ENCODE assay signal across 19 cellular contexts in genomic region chr10:86234102-86234501, GRCh38.
DNase-seq lines count a peak whose midpoint lies in the region; ATAC-seq and TF ChIP-seq lines count a peak whose summit lies in the region.
"Had no signal": no experiment of that assay in that cellular context is flagged by ENCODE, and none has a peak within 500 bp of the region (broad histone marks: within the 10 kb centered on the region; RNA-seq: fewer than 3 reads in every experiment).

No MANE protein-coding gene starts in this region.

- ATAC-seq in Right ventricle myocardium superior (ENCODE audit: poor library complexity) (no peak), upper lobe of right lung (peak; percentile 58)

- H3K27ac ChIP-seq in ectodermal cell (ENCODE audit: insufficient read depth, low read depth, low read length, poor library complexity, severe bottlenecking), result peak overlapping the region; percentile 60
- H3K27ac ChIP-seq in upper lobe of right lung, result no peak overlapping the region
- H3K27ac ChIP-seq: 22Rv1 had no signal

- H3K9me3 ChIP-seq in ectodermal cell (ENCODE audit: control insufficient read depth, low read length) (no peaks in the 10 kb centered on the region), upper lobe of right lung (no peaks in the 10 kb centered on the region)
- H3K9me3 ChIP-seq: BE2C, SK-N-SH had no signal

- H3K27me3 ChIP-seq in ectodermal cell (ENCODE audit: control insufficient read depth, insufficient read depth, low read length, poor library complexity, severe bottlenecking) (no peaks in the 10 kb centered on the region), upper lobe of right lung (no peaks in the 10 kb centered on the region)
- H3K27me3 ChIP-seq: BE2C had no signal

- TF ChIP-seq CTCF in upper lobe of right lung (IDR thresholded peaks at IDR 0.05), result no peak

- DNase-seq in Right ventricle myocardium superior (peak; percentile 8), cardiac septum (ENCODE audit: low spot score) (no peak), NOMO-1 treated with DMSO at 0.1 percent for 48 hours (lab: John Stamatoyannopoulos, UW; ENCODE audit: unreplicated experiment) (peak; percentile 85), upper lobe of right lung (no peak), retina (no peak), NCI-H2029 treated with DMSO at 0.1 percent for 48 hours (lab: John Stamatoyannopoulos, UW) (no peak), dermis blood vessel endothelial cell (no peak)
- DNase-seq: BE2C; CD4-positive, alpha-beta memory T cell; DMS79; NCI-H1048; NCI-H1436 treated with DMSO at 0.1 percent for 48 hours; NCI-H2081; NCI-H510A treated with DMSO at 0.1 percent for 48 hours; NCI-H82; SHP77; SK-N-SH had no signal

- H3K4me3 ChIP-seq in ectodermal cell (ENCODE audit: insufficient read depth, low read depth, low read length) (no peak overlapping the region), upper lobe of right lung (no peak overlapping the region)

- peaks cover 33% of the 10 kb centered on the region for H3K4me1 ChIP-seq in ectodermal cell (ENCODE audit: control insufficient read depth, insufficient read depth, low read length)
- no peaks in the 10 kb centered on the region for H3K4me1 ChIP-seq in upper lobe of right lung

- H3K36me3 ChIP-seq in ectodermal cell (ENCODE audit: control insufficient read depth, insufficient read depth, low read length) (no peaks in the 10 kb centered on the region), upper lobe of right lung (no peaks in the 10 kb centered on the region)
- H3K36me3 ChIP-seq: BE2C had no signal

- 35 to 41% methylated on average over 7 of the region's 7 CpGs for WGBS in ectodermal cell, 2 experiments

- intact Hi-C loops in Right ventricle myocardium superior (cut with DNase I) (no loop called here), cardiac septum (cut with DNase I) (no loop called here), upper lobe of right lung (cut with DNase I) (no loop called here)

Comparison
In these comparisons a context has a peak if more than half of its experiments do, and no peak if none do; other contexts are left out.
1. DNase-seq: peak in Right ventricle myocardium superior (single experiment) and NOMO-1 treated with DMSO at 0.1 percent for 48 hours (single experiment); none in cardiac septum (single experiment), upper lobe of right lung (single experiment), retina (single experiment), NCI-H2029 treated with DMSO at 0.1 percent for 48 hours (single experiment) and dermis blood vessel endothelial cell (single experiment).